Comparison of ENCODE assay signal across 8 cellular contexts in genomic region chr1:111754964-111755320, GRCh38. TPM values are rescaled to one million over a fixed set of nuclear protein-coding genes. Genes with fewer than 3 reads are reported as not detected.
DNase-seq lines count a peak whose midpoint lies in the region; ATAC-seq lines count a peak whose summit lies in the region.

No MANE protein-coding gene starts in this region.

- no peaks in the 10 kb centered on the region for H3K27me3 ChIP-seq in rectal smooth muscle tissue (ENCODE audit: control insufficient read depth, insufficient read depth, low read length)

- H3K9ac ChIP-seq in rectal smooth muscle tissue (ENCODE audit: low read length): peak overlapping the region; percentile 91

- DNase-seq in NCI-H524 (lab: John Stamatoyannopoulos, UW): peak; percentile 27 to 65
- no peak for DNase-seq in NCI-H524 treated with DMSO at 0.1 percent for 48 hours (lab: John Stamatoyannopoulos, UW)
- peak; percentile 42 for DNase-seq in NCI-H460 (ENCODE audit: extremely low read depth, low read depth)
- DNase-seq in activated naive CD8-positive, alpha-beta T cell treated with anti-CD3 and anti-CD28 coated beads for 36 hours: peak; percentile 26
- DNase-seq in left ventricle myocardium superior: peak; percentile 62
- no peak for DNase-seq in CD1c-positive myeloid dendritic cell (ENCODE audit: extremely low spot score)

- peaks cover 14% of the 10 kb centered on the region for H3K4me1 ChIP-seq in rectal smooth muscle tissue (ENCODE audit: control insufficient read depth, insufficient read depth, low read length)

- ATAC-seq in HG02973 (IDR thresholded peaks at IDR 0.05; ENCODE audit: unreplicated experiment): peak; percentile 1
- ATAC-seq in left ventricle myocardium superior: peak; percentile 27

- intact Hi-C loops in left ventricle myocardium superior (cut with micrococcal nuclease): no loop called here

- no peaks in the 10 kb centered on the region for H3K27me3 Mint-ChIP-seq in activated naive CD8-positive, alpha-beta T cell treated with anti-CD3 and anti-CD28 coated beads for 36 hours

- peaks cover 31% of the 10 kb centered on the region for H3K4me1 Mint-ChIP-seq in activated naive CD8-positive, alpha-beta T cell treated with anti-CD3 and anti-CD28 coated beads for 36 hours

- peak overlapping the region; percentile 95 for H3K27ac Mint-ChIP-seq in activated naive CD8-positive, alpha-beta T cell treated with anti-CD3 and anti-CD28 coated beads for 36 hours

- H3K9me3 Mint-ChIP-seq in activated naive CD8-positive, alpha-beta T cell treated with anti-CD3 and anti-CD28 coated beads for 36 hours: no peaks in the 10 kb centered on the region

- peak overlapping the region; percentile 91 for H3K4me3 Mint-ChIP-seq in activated naive CD8-positive, alpha-beta T cell treated with anti-CD3 and anti-CD28 coated beads for 36 hours

- no peaks in the 10 kb centered on the region for H3K36me3 ChIP-seq in rectal smooth muscle tissue (ENCODE audit: control insufficient read depth, insufficient read depth, low read length)

- H3K27ac ChIP-seq in rectal smooth muscle tissue (ENCODE audit: low read depth, low read length): peak overlapping the region; percentile 98

- peaks cover 11% of the 10 kb centered on the region for H3K36me3 Mint-ChIP-seq in activated naive CD8-positive, alpha-beta T cell treated with anti-CD3 and anti-CD28 coated beads for 36 hours

- peak overlapping the region; percentile 98 for H3K4me3 ChIP-seq in rectal smooth muscle tissue (ENCODE audit: low read length)

RNA-seq across cellular contexts. Expression of gene DDX20, which starts 0.8 kb away (rescaled TPM):
- 15.7 and 15.9 TPM in 2 replicates for total RNA-seq in NCI-H460 (2014; rRNA removed; shearing (Covaris generic))
- 14.4 and 21.9 TPM in 2 replicates for polyA plus RNA-seq in NCI-H460 (2014; cell fraction: nucleus; rRNA removed)
- 10 to 100 TPM; 21.5 to 21.8 TPM for total RNA-seq in activated naive CD8-positive, alpha-beta T cell treated with anti-CD3 and anti-CD28 coated beads for 36 hours
- 7.1 TPM for total RNA-seq in left ventricle myocardium superior

RNA-seq across cellular contexts. Expression of gene INKA2, which starts 15.7 kb away (rescaled TPM):
- 0.67 and 1.6 TPM in 2 replicates for total RNA-seq in NCI-H460 (2014; rRNA removed; shearing (Covaris generic))
- polyA plus RNA-seq in NCI-H460 (2014; cell fraction: nucleus; rRNA removed): 0.47 and 14.7 TPM in 2 replicates
- total RNA-seq in activated naive CD8-positive, alpha-beta T cell treated with anti-CD3 and anti-CD28 coated beads for 36 hours: under 1 TPM; 0.56 to 0.84 TPM
- 23.1 TPM for total RNA-seq in left ventricle myocardium superior

Comparison
In these comparisons a context has a peak if more than half of its experiments do, and no peak if none do; other contexts are left out.
1. DNase-seq: peak in NCI-H524 (2 of 2), NCI-H460 (single experiment), activated naive CD8-positive, alpha-beta T cell treated with anti-CD3 and anti-CD28 coated beads for 36 hours (single experiment) and left ventricle myocardium superior (single experiment); none in NCI-H524 treated with DMSO at 0.1 percent for 48 hours (single experiment) and CD1c-positive myeloid dendritic cell (single experiment).